ENCODE assay signal across 17 cellular contexts in genomic region chr1:83673287-83673686, GRCh38.
DNase-seq lines count a peak whose midpoint lies in the region; ATAC-seq and TF ChIP-seq lines count a peak whose summit lies in the region.
"Had no signal": no experiment of that assay in that cellular context is flagged by ENCODE, and none has a peak within 500 bp of the region (broad histone marks: within the 10 kb centered on the region; RNA-seq: fewer than 3 reads in every experiment).

No MANE protein-coding gene starts in this region.

- no peak overlapping the region for H3K27ac Mint-ChIP-seq in activated T-cell treated with anti-CD3 and anti-CD28 coated beads, Interleukin-2, amount 50 U/mL, for 72 hours
- H3K27ac Mint-ChIP-seq: activated naive CD8-positive, alpha-beta T cell; CD14-positive monocyte; T-helper 1 cell treated with Interleukin-12 subunit alpha and Interleukin-12 subunit beta and Interleukin-4 antibody, amounts not matched to agents 30 μg/mL and 1 μg/mL, for 36 hours had no signal

- H4K20me1 ChIP-seq in GM23248 (ENCODE audit: insufficient read depth) = no peaks in the 10 kb centered on the region

- no peaks in the 10 kb centered on the region for H3K79me2 ChIP-seq in GM23248 (ENCODE audit: insufficient read depth)

- H3K4me2 ChIP-seq in GM23248 (ENCODE audit: unreplicated experiment) = no peak overlapping the region

- H3K4me3 Mint-ChIP-seq in activated T-cell treated with anti-CD3 and anti-CD28 coated beads, Interleukin-2, amount 50 U/mL, for 72 hours = no peak overlapping the region
- H3K4me3 Mint-ChIP-seq: activated naive CD8-positive, alpha-beta T cell; CD14-positive monocyte; T-helper 1 cell treated with Interleukin-12 subunit alpha and Interleukin-12 subunit beta and Interleukin-4 antibody, amounts not matched to agents 30 μg/mL and 1 μg/mL, for 36 hours had no signal

- no peaks in the 10 kb centered on the region for H3K4me1 ChIP-seq in GM23248 (ENCODE audit: insufficient read depth)
- H3K4me1 ChIP-seq in gastroesophageal sphincter = no peaks in the 10 kb centered on the region
- H3K4me1 ChIP-seq: pancreas had no signal

- no peak overlapping the region for H3K9ac ChIP-seq in GM23248

- intact Hi-C loops in left colon (cut with DNase I, micrococcal nuclease) = no loop called here

- H3K36me3 Mint-ChIP-seq in activated T-cell treated with anti-CD3 and anti-CD28 coated beads, Interleukin-2, amount 50 U/mL, for 72 hours (ENCODE audit: insufficient read depth in 2 of 2) = peaks cover 0 to 2% of the 10 kb centered on the region in 2 donors
- H3K36me3 Mint-ChIP-seq: CD14-positive monocyte had no signal

- H2AFZ ChIP-seq in GM23248 = no peak overlapping the region

- H3K36me3 ChIP-seq in GM23248 (ENCODE audit: low read depth) = no peaks in the 10 kb centered on the region
- no peaks in the 10 kb centered on the region for H3K36me3 ChIP-seq in gastroesophageal sphincter
- H3K36me3 ChIP-seq: left ventricle myocardium inferior, pancreas had no signal

- H3K27me3 ChIP-seq in GM23248 (replicated peaks; ENCODE audit: insufficient read depth) (no peaks in the 10 kb centered on the region), gastroesophageal sphincter (no peaks in the 10 kb centered on the region)
- H3K27me3 ChIP-seq: pancreas had no signal

- no peak for TF ChIP-seq EP300 in gastroesophageal sphincter (IDR thresholded peaks at IDR 0.05)

- TF ChIP-seq CTCF in gastroesophageal sphincter (IDR thresholded peaks at IDR 0.05) = no peak

- H3F3A ChIP-seq in GM23248 (ENCODE audit: insufficient read depth) = no peaks in the 10 kb centered on the region

- peak; percentile 50 to 58 for ATAC-seq in activated T-cell treated with anti-CD3 and anti-CD28 coated beads, Interleukin-2, amount 50 U/mL, for 72 hours (replicated peaks in 1 of 2)
- peak; percentile 78 for ATAC-seq in HG03520 (IDR thresholded peaks at IDR 0.05; ENCODE audit: unreplicated experiment)
- no peak for ATAC-seq in gastroesophageal sphincter
- no peak for ATAC-seq in left colon
- ATAC-seq: activated CD4-positive, CD25-positive, alpha-beta regulatory T cell treated with anti-CD3 and anti-CD28 coated beads, Interleukin-2, amount 50 U/mL, for 24 hours; pancreas had no signal

- WGBS in GM23248 (ENCODE audit: low coverage in 1 of 2, low lambda C conversion rate in 2 of 2, missing lambda C conversion rate in 2 of 2), 2 experiments = 9 to 22% methylated on average over 1 of the region's 1 CpG
- WGBS in gastroesophageal sphincter (ENCODE audit: low coverage in 1 of 2), 2 donors = 20 to 33% methylated on average over 1 of the region's 1 CpG

- no peaks in the 10 kb centered on the region for H3K9me3 ChIP-seq in GM23248 (ENCODE audit: low read depth)
- H3K9me3 ChIP-seq in gastroesophageal sphincter = no peaks in the 10 kb centered on the region
- H3K9me3 ChIP-seq: left ventricle myocardium inferior, pancreas had no signal

- no peaks in the 10 kb centered on the region for H3K9me2 ChIP-seq in GM23248 (ENCODE audit: insufficient read depth)

- H3K9me3 Mint-ChIP-seq in activated T-cell treated with anti-CD3 and anti-CD28 coated beads, Interleukin-2, amount 50 U/mL, for 72 hours = peaks cover 1 to 2% of the 10 kb centered on the region in 2 donors

- H3K27me3 Mint-ChIP-seq in activated T-cell treated with anti-CD3 and anti-CD28 coated beads, Interleukin-2, amount 50 U/mL, for 72 hours (ENCODE audit: low read depth) = no peaks in the 10 kb centered on the region
- H3K27me3 Mint-ChIP-seq: activated naive CD8-positive, alpha-beta T cell had no signal

- H3K27ac ChIP-seq in GM23248 (no peak overlapping the region), gastroesophageal sphincter (no peak overlapping the region)
- H3K27ac ChIP-seq: left ventricle myocardium inferior, pancreas had no signal

- H3K4me3 ChIP-seq in GM23248 = no peak overlapping the region
- H3K4me3 ChIP-seq in gastroesophageal sphincter = no peak overlapping the region
- H3K4me3 ChIP-seq: left ventricle myocardium inferior, pancreas had no signal

- DNase-seq in activated T-cell treated with anti-CD3 and anti-CD28 coated beads, Interleukin-2, amount 50 U/mL, for 72 hours = no peak
- DNase-seq in activated T-cell treated with anti-CD3 and anti-CD28 coated beads, Interleukin-2, amount 50 U/mL, for 1 hour = no peak
- DNase-seq in GM23248 (peak; percentile 24), stromal cell of bone marrow (ENCODE audit: low read depth) (peak; percentile 17), left colon (no peak), superior temporal gyrus (ENCODE audit: extremely low spot score) (no peak)
- DNase-seq: effector CD8-positive, alpha-beta T cell; left ventricle myocardium inferior; NCI-H226; pancreas; trophoblast cell had no signal

- H3K4me1 Mint-ChIP-seq in activated T-cell treated with anti-CD3 and anti-CD28 coated beads, Interleukin-2, amount 50 U/mL, for 72 hours (ENCODE audit: low read depth) = peaks cover 9% of the 10 kb centered on the region
- H3K4me1 Mint-ChIP-seq: CD14-positive monocyte had no signal

- TF ChIP-seq POLR2A in gastroesophageal sphincter (IDR thresholded peaks at IDR 0.05) = no peak

- in situ Hi-C loops in GM23248 (cut with MboI) = no loop called here

Comparison
In these comparisons a context has a peak if more than half of its experiments do, and no peak if none do; other contexts are left out.
1. ATAC-seq: peak in activated T-cell treated with anti-CD3 and anti-CD28 coated beads, Interleukin-2, amount 50 U/mL, for 72 hours (2 of 2) and HG03520 (single experiment); none in gastroesophageal sphincter (single experiment) and left colon (single experiment).
2. DNase-seq: peak in GM23248 (single experiment) and stromal cell of bone marrow (single experiment); none in activated T-cell treated with anti-CD3 and anti-CD28 coated beads, Interleukin-2, amount 50 U/mL, for 72 hours (0 of 2), activated T-cell treated with anti-CD3 and anti-CD28 coated beads, Interleukin-2, amount 50 U/mL, for 1 hour (single experiment), left colon (0 of 2) and superior temporal gyrus (single experiment).